14 cellular contexts compared by ENCODE assay signal in the genomic region with DNA sequence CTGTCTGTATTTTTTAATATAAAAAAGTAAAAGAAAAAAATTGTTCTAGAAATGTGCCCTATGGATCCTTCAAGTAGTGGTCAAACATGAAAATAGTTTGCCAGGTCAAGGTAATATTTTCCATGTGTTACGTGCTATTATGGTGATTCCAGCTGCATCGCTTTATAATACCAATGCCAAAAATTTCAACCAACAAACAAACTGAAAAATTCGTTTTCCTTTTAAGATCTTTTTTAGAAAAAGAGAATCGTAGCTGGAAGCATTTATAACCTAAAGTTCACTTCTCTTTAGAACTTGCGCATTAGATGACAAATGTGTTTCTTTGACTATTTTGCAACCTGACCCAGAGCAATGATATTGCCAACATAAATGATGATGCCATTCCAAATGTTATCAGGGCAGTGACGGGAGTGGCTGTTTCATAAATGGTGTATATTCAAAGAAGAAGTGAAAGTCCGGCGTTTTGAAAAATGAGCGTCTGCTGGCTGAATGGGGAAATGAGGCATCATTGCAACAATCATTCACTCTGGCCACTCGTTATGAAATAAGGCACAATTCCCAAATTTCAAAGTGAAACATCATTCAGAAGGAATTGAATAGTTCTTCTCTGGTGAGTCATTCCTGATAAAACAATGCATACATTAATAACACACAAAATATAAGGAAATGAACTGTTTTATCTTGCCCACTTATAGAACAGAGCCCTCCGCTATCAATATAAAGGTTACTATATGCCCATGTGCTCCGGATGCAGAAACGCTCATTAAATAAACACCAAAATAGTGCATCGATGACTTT.
A peak's percentile ranks its signal among the peaks of the same experiment; 100 is the strongest.
DNase-seq lines count a peak whose midpoint lies in the region; ATAC-seq and TF ChIP-seq lines count a peak whose summit lies in the region.
"Had no signal": no experiment of that assay in that cellular context is flagged by ENCODE, and none has a peak within 500 bp of the region (broad histone marks: within the 10 kb centered on the region; RNA-seq: fewer than 3 reads in every experiment).

No MANE protein-coding gene starts in this region.

- CTCF ChIA-PET in Calu3 (lab: Charles Lee), result no interaction called here

- H3K27ac Mint-ChIP-seq in Calu3 (ENCODE audit: unreplicated experiment), result peak overlapping the region; percentile 76
- H3K27ac Mint-ChIP-seq in T-helper 17 cell, result no peak overlapping the region
- H3K27ac Mint-ChIP-seq: activated B cell treated with CpG ODN at 0.5 μM for 24 hours, brain, neural progenitor cell had no signal

- H3K4me1 ChIP-seq in lung (ENCODE audit: control insufficient read depth in 2 of 2, insufficient read depth in 2 of 2, low read length in 2 of 2), result no peaks in the 10 kb centered on the region
- H3K4me1 ChIP-seq: neural progenitor cell had no signal

- BruUV-seq in Calu3 (replicated peaks; lab: Mats Ljungman, UMichigan), result no TSS peak

- no peak overlapping the region for H3K27ac ChIP-seq in lung (ENCODE audit: low read depth in 1 of 2, low read length in 1 of 2)
- H3K27ac ChIP-seq: C4-2B, neural progenitor cell had no signal

- peaks cover 2% of the 10 kb centered on the region for H3K9me3 Mint-ChIP-seq in Calu3 (ENCODE audit: low read depth, unreplicated experiment)
- H3K9me3 Mint-ChIP-seq: activated B cell treated with CpG ODN at 0.5 μM for 24 hours had no signal

- TF ChIP-seq CTCF in Calu3 (IDR thresholded peaks at IDR 0.05; ENCODE audit: unreplicated experiment) (no peak), cardiac fibroblast (IDR thresholded peaks at IDR 0.05; ENCODE audit: low read depth, low read length) (no peak), lung (IDR thresholded peaks at IDR 0.05; ENCODE audit: control extremely low read depth, extremely low read depth) (no peak)

- H3K4me3 Mint-ChIP-seq in Calu3 (ENCODE audit: low read depth, unreplicated experiment) (peak overlapping the region; percentile 55), T-helper 17 cell (no peak overlapping the region)
- H3K4me3 Mint-ChIP-seq: activated B cell treated with CpG ODN at 0.5 μM for 24 hours, brain, neural progenitor cell had no signal

- peak; percentile 77 for ATAC-seq in lung (ENCODE audit: insufficient read depth, low FRiP score)
- ATAC-seq in GM19452 (IDR thresholded peaks at IDR 0.05; ENCODE audit: unreplicated experiment), result no peak
- ATAC-seq in HG03097 (IDR thresholded peaks at IDR 0.05; ENCODE audit: low FRiP score, unreplicated experiment), result no peak
- ATAC-seq in T-helper 17 cell, result no peak

- H3K27me3 Mint-ChIP-seq in Calu3 (ENCODE audit: unreplicated experiment), result no peaks in the 10 kb centered on the region
- peaks cover 8% of the 10 kb centered on the region for H3K27me3 Mint-ChIP-seq in T-helper 17 cell

- H3K36me3 ChIP-seq in lung (ENCODE audit: control insufficient read depth in 2 of 2, insufficient read depth in 2 of 2, low read length in 2 of 2), result no peaks in the 10 kb centered on the region
- H3K36me3 ChIP-seq: neural progenitor cell had no signal

- DNase-seq in Calu3, result peak; percentile 31
- peak; percentile 98 for DNase-seq in NOMO-1 treated with DMSO at 0.1 percent for 48 hours (lab: John Stamatoyannopoulos, UW; ENCODE audit: unreplicated experiment)
- DNase-seq in cardiac fibroblast (ENCODE audit: low read depth in 2 of 2), result peak; percentile 76 to 92
- no peak for DNase-seq in lung (ENCODE audit: low spot score)
- DNase-seq in COLO668 (lab: John Stamatoyannopoulos, UW; ENCODE audit: unreplicated experiment), result no peak
- no peak for DNase-seq in T-helper 17 cell
- DNase-seq: activated B cell treated with CpG ODN at 0.5 μM for 24 hours; activated T-cell treated with anti-CD3 and anti-CD28 coated beads, Interleukin-2, amount 50 U/mL, for 1 hour; SHP77 treated with DMSO at 0.1 percent for 48 hours had no signal

- no peaks in the 10 kb centered on the region for H3K27me3 ChIP-seq in lung (ENCODE audit: control insufficient read depth, insufficient read depth)
- H3K27me3 ChIP-seq: neural progenitor cell had no signal

- H3K9me3 ChIP-seq in lung (ENCODE audit: control insufficient read depth in 2 of 2, insufficient read depth in 1 of 2, low read length in 1 of 2) (no peaks in the 10 kb centered on the region), T-helper 17 cell (ENCODE audit: control insufficient read depth, low read length, poor library complexity, severe bottlenecking) (no peaks in the 10 kb centered on the region)

- 44 to 47% methylated on average over 14 of the region's 14 CpGs for WGBS in lung, 2 donors

- H3K4me1 Mint-ChIP-seq in Calu3 (ENCODE audit: low read depth, unreplicated experiment) (peaks cover 14% of the 10 kb centered on the region), T-helper 17 cell (no peaks in the 10 kb centered on the region)
- H3K4me1 Mint-ChIP-seq: activated B cell treated with CpG ODN at 0.5 μM for 24 hours, brain, neural progenitor cell had no signal

- peaks cover 6% of the 10 kb centered on the region for H3K36me3 Mint-ChIP-seq in Calu3 (ENCODE audit: insufficient read depth, unreplicated experiment)
- no peaks in the 10 kb centered on the region for H3K36me3 Mint-ChIP-seq in T-helper 17 cell (ENCODE audit: low read depth)
- H3K36me3 Mint-ChIP-seq: neural progenitor cell had no signal

- intact Hi-C loops in Calu3 (cut with micrococcal nuclease; ENCODE audit: unreplicated experiment), result no loop called here

- H3K4me3 ChIP-seq in cardiac fibroblast (replicated peaks in 1 of 2; ENCODE audit: low read depth in 2 of 2, low read length in 2 of 2) (peak overlapping the region in 1 of 2 donors; percentile 25), lung (no peak overlapping the region)
- H3K4me3 ChIP-seq: neural progenitor cell had no signal

Comparison
In these comparisons a context has a peak if more than half of its experiments do, and no peak if none do; other contexts are left out.
1. DNase-seq: peak in Calu3 (single experiment), NOMO-1 treated with DMSO at 0.1 percent for 48 hours (single experiment) and cardiac fibroblast (2 of 2); none in lung (single experiment), COLO668 (single experiment) and T-helper 17 cell (0 of 3).